ENCODE assay signal across 8 cellular contexts in the genomic region with DNA sequence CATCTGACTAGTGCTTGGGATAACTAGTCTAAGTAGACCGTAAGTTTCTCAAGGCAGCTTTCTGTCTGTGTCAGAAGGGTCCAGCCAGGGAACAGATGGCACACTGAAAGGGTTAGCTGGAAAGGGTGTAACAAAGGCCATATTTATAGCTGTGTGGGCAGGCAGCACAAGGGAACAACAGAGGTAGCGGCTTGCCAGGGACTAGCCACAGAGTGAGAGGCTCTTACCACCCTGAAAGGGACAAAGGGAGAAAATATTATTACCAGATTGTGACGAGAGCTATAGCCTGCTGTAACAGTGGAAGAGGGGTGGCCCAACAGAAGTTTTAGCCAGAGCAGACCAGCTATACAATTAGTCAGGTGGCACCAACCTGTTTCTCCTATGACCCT.
DNase-seq lines count a peak whose midpoint lies in the region; ATAC-seq and TF ChIP-seq lines count a peak whose summit lies in the region.

No MANE protein-coding gene starts in this region.

- DNase-seq in RPMI7951 (ENCODE audit: low read depth) (peak; percentile 47), psoas muscle (no peak), dedifferentiated amniotic fluid mesenchymal stem cell (ENCODE audit: extremely low spot score) (no peak), NCI-H748 treated with DMSO at 0.1 percent for 48 hours (lab: John Stamatoyannopoulos, UW) (no peak), lower lobe of right lung (no peak)
- no peak for DNase-seq in activated naive CD4-positive, alpha-beta T cell treated with anti-CD3 and anti-CD28 coated beads for 36 hours

- H3K27me3 ChIP-seq in psoas muscle (ENCODE audit: insufficient read depth in 3 of 3, low read length in 2 of 3) (no peaks in the 10 kb centered on the region), lower lobe of right lung (ENCODE audit: low read depth) (no peaks in the 10 kb centered on the region)

- H3K36me3 ChIP-seq in psoas muscle (ENCODE audit: insufficient read depth in 1 of 2, low read depth in 1 of 2) (no peaks in the 10 kb centered on the region), lower lobe of right lung (no peaks in the 10 kb centered on the region)

- intact Hi-C loops in psoas muscle (cut with DNase I) = loop anchor here in 1 of 2 donors (10.0 kb wide), 2 partner anchors 49 to 939 kb away; no protein-coding TSS in a partner anchor
- intact Hi-C loops in activated naive CD4-positive, alpha-beta T cell treated with anti-CD3 and anti-CD28 coated beads for 36 hours (cut with micrococcal nuclease) = no loop called here
- intact Hi-C loops in lower lobe of right lung (cut with DNase I) = no loop called here

- H3K4me3 ChIP-seq in psoas muscle (peak overlapping the region; percentile 52), lower lobe of right lung (no peak overlapping the region)

- no peaks in the 10 kb centered on the region for H3K4me1 Mint-ChIP-seq in activated naive CD4-positive, alpha-beta T cell treated with anti-CD3 and anti-CD28 coated beads for 36 hours (ENCODE audit: low read depth)

- 48 to 53% (median 51%) methylated on average over 3 of the region's 3 CpGs for WGBS in psoas muscle, 3 donors

- H3K9me3 Mint-ChIP-seq in activated naive CD4-positive, alpha-beta T cell treated with anti-CD3 and anti-CD28 coated beads for 36 hours = no peaks in the 10 kb centered on the region

- H3K4me3 Mint-ChIP-seq in activated naive CD4-positive, alpha-beta T cell treated with anti-CD3 and anti-CD28 coated beads for 36 hours = no peak overlapping the region

- ATAC-seq in GM18909 (IDR thresholded peaks at IDR 0.05; ENCODE audit: poor library complexity, unreplicated experiment) (peak; percentile 32), HG02763 (IDR thresholded peaks at IDR 0.05; ENCODE audit: unreplicated experiment) (peak; percentile 21), psoas muscle (peak; percentile 67 to 79 (median 74)), lower lobe of right lung (no peak)

- CTCF ChIA-PET in activated naive CD4-positive, alpha-beta T cell treated with anti-CD3 and anti-CD28 coated beads for 36 hours (lab: Charles Lee) = interaction anchor here (0.6 kb wide), 1 partner anchor 76 kb away, joined by 3 read pairs; no protein-coding TSS in a partner anchor

- H3K27me3 Mint-ChIP-seq in activated naive CD4-positive, alpha-beta T cell treated with anti-CD3 and anti-CD28 coated beads for 36 hours (ENCODE audit: low read depth) = peaks cover 2% of the 10 kb centered on the region

- H3K9me3 ChIP-seq in psoas muscle (no peaks in the 10 kb centered on the region), lower lobe of right lung (no peaks in the 10 kb centered on the region)

- H3K27ac ChIP-seq in psoas muscle = peak overlapping the region; percentile 89
- no peak overlapping the region for H3K27ac ChIP-seq in lower lobe of right lung

- TF ChIP-seq CTCF in psoas muscle (IDR thresholded peaks at IDR 0.05) = no peak
- TF ChIP-seq CTCF in lower lobe of right lung (IDR thresholded peaks at IDR 0.05) = no peak

- no peaks in the 10 kb centered on the region for H3K36me3 Mint-ChIP-seq in activated naive CD4-positive, alpha-beta T cell treated with anti-CD3 and anti-CD28 coated beads for 36 hours (ENCODE audit: low read depth)

- no peak overlapping the region for H3K27ac Mint-ChIP-seq in activated naive CD4-positive, alpha-beta T cell treated with anti-CD3 and anti-CD28 coated beads for 36 hours

- H3K4me1 ChIP-seq in psoas muscle (peaks cover 18% of the 10 kb centered on the region), lower lobe of right lung (no peaks in the 10 kb centered on the region)

Comparison
In these comparisons a context has a peak if more than half of its experiments do, and no peak if none do; other contexts are left out.
1. ATAC-seq: peak in GM18909 (single experiment), HG02763 (single experiment) and psoas muscle (4 of 4); none in lower lobe of right lung (0 of 2).